In the genomic region with DNA sequence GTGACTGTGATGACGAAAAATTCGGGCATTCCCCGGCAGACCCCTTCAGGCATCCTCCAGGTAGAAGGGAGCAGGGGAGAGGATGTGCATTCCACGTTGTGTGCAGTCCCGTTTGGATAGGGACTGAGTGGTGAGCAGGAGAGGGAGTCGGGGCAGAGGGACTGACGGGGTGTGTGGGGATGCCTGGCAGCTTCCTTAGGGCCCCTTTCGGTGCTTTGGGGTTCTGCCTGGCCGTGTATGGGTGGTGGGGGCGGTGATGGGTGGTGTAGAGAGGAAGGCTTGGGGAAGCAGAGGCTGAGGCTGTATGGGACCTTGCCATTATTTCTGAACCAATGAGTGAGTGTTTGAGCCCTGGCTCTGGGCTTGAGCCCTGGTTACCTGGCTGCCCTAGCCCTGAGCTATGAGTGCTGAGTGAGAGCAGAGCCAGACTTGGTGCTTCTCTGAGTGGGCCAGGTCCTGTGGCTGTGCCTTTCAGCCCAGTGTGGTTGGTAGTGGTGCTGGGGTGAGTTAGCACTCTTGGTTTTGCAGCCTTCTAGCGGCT, we compare ENCODE assay signal across 9 cellular contexts. TPM values are rescaled to one million over a fixed set of nuclear protein-coding genes. Genes with fewer than 3 reads are reported as not detected.
A peak's percentile ranks its signal among the peaks of the same experiment; 100 is the strongest.
DNase-seq lines count a peak whose midpoint lies in the region; ATAC-seq and TF ChIP-seq lines count a peak whose summit lies in the region.
"Had no signal": no experiment of that assay in that cellular context is flagged by ENCODE, and none has a peak within 500 bp of the region (broad histone marks: within the 10 kb centered on the region; RNA-seq: fewer than 3 reads in every experiment).

No MANE protein-coding gene starts in this region.

- no peaks in the 10 kb centered on the region for H3K27me3 Mint-ChIP-seq in stimulated activated memory B cell treated with anti-CD40 and anti-IgM and Interleukin-4, amounts not matched to agents 10 μg/mL and 1 μg/mL and 100 μg/mL, for 72 hours

- TF ChIP-seq CTCF in A673 (conservative IDR thresholded peaks at IDR 0.05; ENCODE audit: low read depth, low read length): no peak

- H3K9me3 Mint-ChIP-seq in stimulated activated memory B cell treated with anti-CD40 and anti-IgM and Interleukin-4, amounts not matched to agents 10 μg/mL and 1 μg/mL and 100 μg/mL, for 72 hours: no peaks in the 10 kb centered on the region

- CTCF ChIA-PET in A673 (lab: Charles Lee): no interaction called here

- ATAC-seq in stimulated activated memory B cell treated with anti-CD40 and anti-IgM and Interleukin-4, amounts not matched to agents 10 μg/mL and 1 μg/mL and 100 μg/mL, for 72 hours: no peak
- no peak for ATAC-seq in GM19467 (IDR thresholded peaks at IDR 0.05; ENCODE audit: unreplicated experiment)

- peaks cover 24% of the 10 kb centered on the region for H3K36me3 ChIP-seq in A673 (ENCODE audit: insufficient read depth, low read length, poor library complexity, severe bottlenecking)
- peaks cover 19% of the 10 kb centered on the region for H3K36me3 ChIP-seq in H7 (replicated peaks; ENCODE audit: control insufficient read depth, insufficient read depth, low read length)

- H3K4me1 Mint-ChIP-seq in stimulated activated memory B cell treated with anti-CD40 and anti-IgM and Interleukin-4, amounts not matched to agents 10 μg/mL and 1 μg/mL and 100 μg/mL, for 72 hours: peaks cover 51% of the 10 kb centered on the region

- POLR2A ChIA-PET in A673 (lab: Charles Lee; ENCODE audit: low non-redundant PET): no interaction called here

- peaks cover 10% of the 10 kb centered on the region for H3K4me1 ChIP-seq in A673 (ENCODE audit: insufficient read depth, low read length, poor library complexity, severe bottlenecking)

- H3K36me3 Mint-ChIP-seq in stimulated activated memory B cell treated with anti-CD40 and anti-IgM and Interleukin-4, amounts not matched to agents 10 μg/mL and 1 μg/mL and 100 μg/mL, for 72 hours: peaks cover 12% of the 10 kb centered on the region

- peak overlapping the region; percentile 98 for H3K27ac Mint-ChIP-seq in stimulated activated memory B cell treated with anti-CD40 and anti-IgM and Interleukin-4, amounts not matched to agents 10 μg/mL and 1 μg/mL and 100 μg/mL, for 72 hours

- peak overlapping the region; percentile 78 for H3K27ac ChIP-seq in A673 (ENCODE audit: low read depth, low read length, poor library complexity, severe bottlenecking)

- intact Hi-C loops in A673 (cut with micrococcal nuclease; ENCODE audit: unreplicated experiment): no loop called here

- H3K9me3 ChIP-seq in A673 (ENCODE audit: low read depth, low read length, poor library complexity, severe bottlenecking) (no peaks in the 10 kb centered on the region), iPS-18c (ENCODE audit: control insufficient read depth, insufficient read depth, low read length) (no peaks in the 10 kb centered on the region)

- no TSS peak for BruUV-seq in A673 (replicated peaks; lab: Mats Ljungman, UMichigan)

- H3K27me3 ChIP-seq in A673 (replicated peaks; ENCODE audit: insufficient read depth, low read depth, low read length, poor library complexity) (no peaks in the 10 kb centered on the region), H7 (ENCODE audit: control insufficient read depth, insufficient read depth, low read length) (peaks cover 1% of the 10 kb centered on the region; the same call in 1 of the 2 replicates)

- DNase-seq in A673 (ENCODE audit: low spot score): no peak
- peak; percentile 57 for DNase-seq in H7
- peak; percentile 71 for DNase-seq in activated CD8-positive, alpha-beta memory T cell treated with anti-CD3 and anti-CD28 coated beads, Interleukin-2, amount 50 U/mL, for 48 hours
- no peak for DNase-seq in iPS-NIHi7 (ENCODE audit: extremely low spot score)
- DNase-seq in effector CD4-positive, alpha-beta T cell: no peak

- H3K4me3 ChIP-seq in A673 (ENCODE audit: low read depth, low read length, poor library complexity, severe bottlenecking) (peak overlapping the region; percentile 79), H7 (ENCODE audit: insufficient read depth, low read depth, low read length) (peak overlapping the region; percentile 72), iPS-18c (ENCODE audit: insufficient read depth, low read depth, low read length) (peak overlapping the region; percentile 83)

- H3K4me3 Mint-ChIP-seq in stimulated activated memory B cell treated with anti-CD40 and anti-IgM and Interleukin-4, amounts not matched to agents 10 μg/mL and 1 μg/mL and 100 μg/mL, for 72 hours: peak overlapping the region; percentile 91

RNA-seq across cellular contexts. Expression of a gene that starts 0.9 kb away (rescaled TPM):
- total RNA-seq in A673 (2021): 104 and 141 TPM in 2 replicates
- total RNA-seq in H7 (2014; rRNA removed; shearing (Covaris generic)): 98.6 and 109 TPM in 2 replicates

RNA-seq across cellular contexts. Expression of a gene that starts 8.9 kb away (rescaled TPM):
- not detected in 2 replicates for total RNA-seq in A673 (2021)
- not detected in 2 replicates for total RNA-seq in H7 (2014; rRNA removed; shearing (Covaris generic))
- total RNA-seq: glomerular endothelial cell had no signal

RNA-seq across cellular contexts. Expression of a gene that starts 18.5 kb away (rescaled TPM):
- total RNA-seq in A673 (2021): not detected in 2 replicates
- total RNA-seq in H7 (2014; rRNA removed; shearing (Covaris generic)): 2.5 and 2.8 TPM in 2 replicates
- total RNA-seq: glomerular endothelial cell had no signal

RNA-seq across cellular contexts. Expression of a gene that starts 33.5 kb away (rescaled TPM):
- total RNA-seq in A673 (2021): not detected in 2 replicates
- 0.41 and 1.3 TPM in 2 replicates for total RNA-seq in H7 (2014; rRNA removed; shearing (Covaris generic))
- total RNA-seq: glomerular endothelial cell had no signal

Comparison
In these comparisons a context has a peak if more than half of its experiments do, and no peak if none do; other contexts are left out.
1. DNase-seq: peak in H7 (single experiment) and activated CD8-positive, alpha-beta memory T cell treated with anti-CD3 and anti-CD28 coated beads, Interleukin-2, amount 50 U/mL, for 48 hours (single experiment); none in A673 (single experiment), iPS-NIHi7 (single experiment) and effector CD4-positive, alpha-beta T cell (single experiment).
2. Peak in every context shown above with its lines, with median percentiles within 50 percentile points of each other: H3K4me3 ChIP-seq.